In the genomic region with DNA sequence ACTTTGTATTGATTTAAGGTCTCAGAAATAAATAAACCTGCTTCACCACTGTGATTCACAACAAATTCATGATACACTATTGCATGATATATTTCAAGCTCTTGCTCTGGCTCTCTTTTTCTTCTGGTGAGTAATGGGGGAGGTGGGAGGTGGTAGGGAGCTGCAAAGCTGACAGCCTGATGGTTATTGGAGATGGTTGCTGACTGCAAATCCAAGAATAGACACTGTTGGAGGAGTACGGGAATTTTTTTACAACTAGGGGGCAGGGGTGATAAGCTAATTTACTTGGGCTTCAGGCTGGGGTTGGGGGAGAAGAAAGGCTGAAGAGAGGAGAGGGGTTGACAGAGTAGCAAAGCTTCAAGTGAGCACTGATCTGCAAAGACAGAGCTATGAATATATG, we compare ENCODE assay signal across 25 cellular contexts.
"Had no signal": no experiment of that assay in that cellular context is flagged by ENCODE, and none has a peak within 500 bp of the region (broad histone marks: within the 10 kb centered on the region; RNA-seq: fewer than 3 reads in every experiment).

No MANE protein-coding gene starts in this region.

- ATAC-seq: gastroesophageal sphincter; naive thymus-derived CD8-positive, alpha-beta T cell; pancreas; right lobe of liver; stimulated activated naive B cell treated with anti-CD40 and anti-IgM and Interleukin-4, amounts not matched to agents 10 μg/mL and 1 μg/mL and 100 μg/mL, for 72 hours; stimulated activated naive CD8-positive, alpha-beta T cell treated with anti-CD3 and anti-CD28 coated beads, Interleukin-15, amount 100 ng/mL, for 72 hours; upper lobe of right lung had no signal

- H3K27ac ChIP-seq: epithelial cell of prostate, esophagus muscularis mucosa, gastroesophageal sphincter, pancreas, right lobe of liver, spleen, testis, tibial nerve, upper lobe of right lung had no signal

- H3K27me3 ChIP-seq: esophagus muscularis mucosa, gastroesophageal sphincter, pancreas, right lobe of liver, spleen, testis, tibial nerve, upper lobe of right lung had no signal

- H3K4me1 ChIP-seq: esophagus muscularis mucosa, gastroesophageal sphincter, pancreas, right lobe of liver, spleen, testis, tibial nerve, upper lobe of right lung had no signal

- H3K4me3 ChIP-seq: esophagus muscularis mucosa, gastroesophageal sphincter, pancreas, right lobe of liver, spleen, testis, tibial nerve, upper lobe of right lung had no signal

- H3K27ac Mint-ChIP-seq: immature natural killer cell; progenitor cell of endocrine pancreas; stimulated activated naive B cell treated with anti-CD40 and anti-IgM and Interleukin-4, amounts not matched to agents 10 μg/mL and 1 μg/mL and 100 μg/mL, for 72 hours; stimulated activated naive CD8-positive, alpha-beta T cell treated with anti-CD3 and anti-CD28 coated beads, Interleukin-15, amount 100 ng/mL, for 72 hours had no signal

- DNase-seq: effector memory CD4-positive, alpha-beta T cell; glutamatergic neuron; immature natural killer cell; kidney; left cardiac atrium; mesendoderm; naive thymus-derived CD8-positive, alpha-beta T cell; occipital lobe; pancreas; retina; right lobe of liver; spleen; stimulated activated CD4-positive, alpha-beta T cell treated with anti-CD3 and anti-CD28 coated beads, Interleukin-15, amount 100 ng/mL, for 24 hours; stimulated activated CD4-positive, alpha-beta T cell treated with anti-CD3 and anti-CD28 coated beads, Interleukin-1b, Interleukin-23, amount 100 ng/mL, for 48 hours; stimulated activated CD4-positive, alpha-beta T cell treated with anti-CD3 and anti-CD28 coated beads, Interleukin-4, amount 100 ng/mL, for 24 hours; stimulated activated naive B cell treated with anti-CD40 and anti-IgM and Interleukin-4, amounts not matched to agents 10 μg/mL and 1 μg/mL and 100 μg/mL, for 72 hours; stimulated activated naive CD8-positive, alpha-beta T cell treated with anti-CD3 and anti-CD28 coated beads, Interleukin-15, amount 100 ng/mL, for 72 hours; testis; upper lobe of right lung had no signal

- H3K9me3 Mint-ChIP-seq: central memory CD8-positive, alpha-beta T cell; immature natural killer cell; naive thymus-derived CD8-positive, alpha-beta T cell; stimulated activated naive B cell treated with anti-CD40 and anti-IgM and Interleukin-4, amounts not matched to agents 10 μg/mL and 1 μg/mL and 100 μg/mL, for 72 hours; stimulated activated naive CD8-positive, alpha-beta T cell treated with anti-CD3 and anti-CD28 coated beads, Interleukin-15, amount 100 ng/mL, for 72 hours had no signal

- H3K4me3 Mint-ChIP-seq: central memory CD8-positive, alpha-beta T cell; immature natural killer cell; naive thymus-derived CD8-positive, alpha-beta T cell; stimulated activated naive B cell treated with anti-CD40 and anti-IgM and Interleukin-4, amounts not matched to agents 10 μg/mL and 1 μg/mL and 100 μg/mL, for 72 hours; stimulated activated naive CD8-positive, alpha-beta T cell treated with anti-CD3 and anti-CD28 coated beads, Interleukin-15, amount 100 ng/mL, for 72 hours had no signal

- H3K36me3 ChIP-seq: pancreas had no signal

- H3K4me1 Mint-ChIP-seq: central memory CD8-positive, alpha-beta T cell; immature natural killer cell; stimulated activated naive B cell treated with anti-CD40 and anti-IgM and Interleukin-4, amounts not matched to agents 10 μg/mL and 1 μg/mL and 100 μg/mL, for 72 hours; stimulated activated naive CD8-positive, alpha-beta T cell treated with anti-CD3 and anti-CD28 coated beads, Interleukin-15, amount 100 ng/mL, for 72 hours had no signal

- H3K9me3 ChIP-seq: esophagus muscularis mucosa, gastroesophageal sphincter, pancreas, right lobe of liver, spleen, testis, tibial nerve, upper lobe of right lung had no signal

- H3K27me3 Mint-ChIP-seq: central memory CD8-positive, alpha-beta T cell; naive thymus-derived CD8-positive, alpha-beta T cell; progenitor cell of endocrine pancreas; stimulated activated naive B cell treated with anti-CD40 and anti-IgM and Interleukin-4, amounts not matched to agents 10 μg/mL and 1 μg/mL and 100 μg/mL, for 72 hours; stimulated activated naive CD8-positive, alpha-beta T cell treated with anti-CD3 and anti-CD28 coated beads, Interleukin-15, amount 100 ng/mL, for 72 hours had no signal
